8 cellular contexts compared by ENCODE assay signal in the genomic region with DNA sequence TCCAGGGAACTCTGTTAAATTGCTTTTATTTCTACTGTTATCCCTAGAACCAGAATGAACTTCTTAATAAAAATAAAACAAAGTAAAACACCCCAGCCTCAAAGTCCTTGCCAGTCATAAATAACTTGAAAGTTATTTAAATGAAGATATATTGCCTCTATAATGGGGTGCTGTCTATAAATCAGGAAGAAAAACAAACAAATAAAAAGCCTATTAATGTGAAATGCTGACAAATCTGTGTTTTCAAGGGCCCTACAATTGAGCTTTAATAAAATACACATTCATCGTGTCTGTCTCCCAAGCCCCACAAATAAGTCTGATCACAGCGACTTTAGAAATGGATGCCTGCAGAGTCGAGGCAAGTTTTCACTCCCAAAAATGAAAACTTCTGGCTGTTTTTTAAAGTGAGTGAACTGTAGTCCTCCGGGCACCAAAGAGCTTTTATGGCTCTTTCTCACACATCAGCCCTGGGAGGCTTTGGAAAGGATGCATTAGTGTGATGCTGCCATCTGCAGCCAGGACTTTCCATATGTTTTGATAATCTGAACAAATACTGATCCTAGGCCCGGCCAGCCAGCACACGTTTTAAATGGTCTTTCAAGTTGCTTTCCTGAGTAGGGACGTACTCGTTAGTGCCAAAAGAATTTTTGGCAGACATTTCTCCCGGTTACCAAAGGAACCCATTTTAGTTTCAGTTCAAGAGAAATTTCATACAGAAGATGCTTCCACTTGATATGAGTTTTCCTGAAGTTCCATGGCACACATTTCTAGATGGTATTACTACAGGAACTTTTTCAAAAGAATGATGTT. TPM values are rescaled to one million over a fixed set of nuclear protein-coding genes. Genes with fewer than 3 reads are reported as not detected.
DNase-seq lines count a peak whose midpoint lies in the region; FAIRE-seq and TF ChIP-seq lines count a peak whose summit lies in the region.
"Had no signal": no experiment of that assay in that cellular context is flagged by ENCODE, and none has a peak within 500 bp of the region (broad histone marks: within the 10 kb centered on the region; RNA-seq: fewer than 3 reads in every experiment).

No MANE protein-coding gene starts in this region.

- no peak overlapping the region for H3K27ac ChIP-seq in testis

- H3K9me3 ChIP-seq in testis: no peaks in the 10 kb centered on the region

- H3K36me3 ChIP-seq in testis (ENCODE audit: low read depth, missing control alignments): no peaks in the 10 kb centered on the region

- FAIRE-seq in GM19239 (lab: Jason Lieb, UNC): no peak

- DNase-seq in GM03348 (ENCODE audit: low spot score): peak; percentile 39
- DNase-seq in NCI-H1417 (lab: John Stamatoyannopoulos, UW): peak; percentile 3 to 72 (median 41)
- DNase-seq in brain pericyte (ENCODE audit: low read depth, low spot score): peak; percentile 24
- DNase-seq in myocyte (ENCODE audit: low read depth): peak; percentile 49
- no peak for DNase-seq in GM19239 (ENCODE audit: insufficient read length, low spot score)
- DNase-seq in putamen (ENCODE audit: low spot score): no peak
- DNase-seq in testis: no peak
- DNase-seq: naive B cell had no signal

- 28 to 46% methylated on average over 9 of the region's 9 CpGs for WGBS in testis, 2 donors

- no peak for TF ChIP-seq POLR2A in testis (IDR thresholded peaks at IDR 0.05)

- TF ChIP-seq CTCF in testis (IDR thresholded peaks at IDR 0.05): no peak

- intact Hi-C loops in testis (cut with DNase I; ENCODE audit: low total_unique reads): no loop called here

- H3K4me3 ChIP-seq in testis: no peak overlapping the region

- no peaks in the 10 kb centered on the region for H3K4me1 ChIP-seq in testis

- H3K27me3 ChIP-seq in testis: no peaks in the 10 kb centered on the region

RNA-seq across cellular contexts. Expression of gene NACA2, which starts 16.3 kb away (rescaled TPM):
- total RNA-seq in myocyte (not detected in 2 replicates), testis (10 to 100 TPM; 13.9 to 31.1 TPM)
- polyA plus RNA-seq in myocyte (2012): 0.30 TPM
- 129 TPM for polyA plus RNA-seq in testis (ENCODE audit: insufficient read depth, low read depth, low replicate concordance)

Comparison
In these comparisons a context has a peak if more than half of its experiments do, and no peak if none do; other contexts are left out.
1. DNase-seq: peak in GM03348 (single experiment), NCI-H1417 (3 of 3), brain pericyte (single experiment) and myocyte (single experiment); none in GM19239 (single experiment), putamen (single experiment) and testis (single experiment).
2. RNA of gene NACA2, which starts 16.3 kb away (total RNA-seq): 13.9 to 31.1 TPM in testis; not detected in myocyte; every median in the first group is over 10 times any median in the second.